In the genomic region with DNA sequence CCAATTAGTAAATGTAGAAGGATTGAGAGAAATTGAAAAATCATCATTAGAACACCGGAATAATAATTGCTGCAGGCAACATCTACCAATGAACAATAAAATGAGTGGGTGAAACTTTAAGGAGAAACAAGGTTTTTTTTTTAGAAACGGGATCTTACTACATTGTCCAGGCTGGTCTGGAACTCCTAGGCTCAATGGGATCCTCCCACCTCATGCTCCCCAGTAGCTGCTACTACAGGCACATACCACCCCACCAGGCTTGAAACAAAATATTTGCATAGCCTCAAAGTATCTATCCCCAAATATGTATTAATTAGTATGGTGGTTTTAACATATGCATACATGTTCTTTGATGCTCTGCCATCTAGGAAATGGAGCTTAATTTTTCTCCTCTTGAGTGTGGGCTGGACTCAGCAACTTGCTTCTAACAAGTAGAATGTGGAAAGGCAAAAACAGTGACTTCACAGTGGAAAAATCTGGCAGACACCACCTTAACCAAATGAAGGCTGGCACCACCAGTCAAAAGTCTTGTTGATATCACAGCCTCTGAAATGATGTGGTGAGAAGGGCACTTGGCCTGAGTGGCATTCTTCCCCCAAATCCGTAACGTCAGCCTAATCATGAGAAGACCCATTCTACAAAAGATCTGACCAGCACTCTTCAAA, we compare ENCODE assay signal across 1 cellular context.
TF ChIP-seq lines count a peak whose summit lies in the region.

No MANE protein-coding gene starts in this region.

TF ChIP-seq in GM23338, 12 proteins besides CTCF, POLR2A, EP300 and RAD21 (continued from another document):
- TF ChIP-seq, protein P1, sequence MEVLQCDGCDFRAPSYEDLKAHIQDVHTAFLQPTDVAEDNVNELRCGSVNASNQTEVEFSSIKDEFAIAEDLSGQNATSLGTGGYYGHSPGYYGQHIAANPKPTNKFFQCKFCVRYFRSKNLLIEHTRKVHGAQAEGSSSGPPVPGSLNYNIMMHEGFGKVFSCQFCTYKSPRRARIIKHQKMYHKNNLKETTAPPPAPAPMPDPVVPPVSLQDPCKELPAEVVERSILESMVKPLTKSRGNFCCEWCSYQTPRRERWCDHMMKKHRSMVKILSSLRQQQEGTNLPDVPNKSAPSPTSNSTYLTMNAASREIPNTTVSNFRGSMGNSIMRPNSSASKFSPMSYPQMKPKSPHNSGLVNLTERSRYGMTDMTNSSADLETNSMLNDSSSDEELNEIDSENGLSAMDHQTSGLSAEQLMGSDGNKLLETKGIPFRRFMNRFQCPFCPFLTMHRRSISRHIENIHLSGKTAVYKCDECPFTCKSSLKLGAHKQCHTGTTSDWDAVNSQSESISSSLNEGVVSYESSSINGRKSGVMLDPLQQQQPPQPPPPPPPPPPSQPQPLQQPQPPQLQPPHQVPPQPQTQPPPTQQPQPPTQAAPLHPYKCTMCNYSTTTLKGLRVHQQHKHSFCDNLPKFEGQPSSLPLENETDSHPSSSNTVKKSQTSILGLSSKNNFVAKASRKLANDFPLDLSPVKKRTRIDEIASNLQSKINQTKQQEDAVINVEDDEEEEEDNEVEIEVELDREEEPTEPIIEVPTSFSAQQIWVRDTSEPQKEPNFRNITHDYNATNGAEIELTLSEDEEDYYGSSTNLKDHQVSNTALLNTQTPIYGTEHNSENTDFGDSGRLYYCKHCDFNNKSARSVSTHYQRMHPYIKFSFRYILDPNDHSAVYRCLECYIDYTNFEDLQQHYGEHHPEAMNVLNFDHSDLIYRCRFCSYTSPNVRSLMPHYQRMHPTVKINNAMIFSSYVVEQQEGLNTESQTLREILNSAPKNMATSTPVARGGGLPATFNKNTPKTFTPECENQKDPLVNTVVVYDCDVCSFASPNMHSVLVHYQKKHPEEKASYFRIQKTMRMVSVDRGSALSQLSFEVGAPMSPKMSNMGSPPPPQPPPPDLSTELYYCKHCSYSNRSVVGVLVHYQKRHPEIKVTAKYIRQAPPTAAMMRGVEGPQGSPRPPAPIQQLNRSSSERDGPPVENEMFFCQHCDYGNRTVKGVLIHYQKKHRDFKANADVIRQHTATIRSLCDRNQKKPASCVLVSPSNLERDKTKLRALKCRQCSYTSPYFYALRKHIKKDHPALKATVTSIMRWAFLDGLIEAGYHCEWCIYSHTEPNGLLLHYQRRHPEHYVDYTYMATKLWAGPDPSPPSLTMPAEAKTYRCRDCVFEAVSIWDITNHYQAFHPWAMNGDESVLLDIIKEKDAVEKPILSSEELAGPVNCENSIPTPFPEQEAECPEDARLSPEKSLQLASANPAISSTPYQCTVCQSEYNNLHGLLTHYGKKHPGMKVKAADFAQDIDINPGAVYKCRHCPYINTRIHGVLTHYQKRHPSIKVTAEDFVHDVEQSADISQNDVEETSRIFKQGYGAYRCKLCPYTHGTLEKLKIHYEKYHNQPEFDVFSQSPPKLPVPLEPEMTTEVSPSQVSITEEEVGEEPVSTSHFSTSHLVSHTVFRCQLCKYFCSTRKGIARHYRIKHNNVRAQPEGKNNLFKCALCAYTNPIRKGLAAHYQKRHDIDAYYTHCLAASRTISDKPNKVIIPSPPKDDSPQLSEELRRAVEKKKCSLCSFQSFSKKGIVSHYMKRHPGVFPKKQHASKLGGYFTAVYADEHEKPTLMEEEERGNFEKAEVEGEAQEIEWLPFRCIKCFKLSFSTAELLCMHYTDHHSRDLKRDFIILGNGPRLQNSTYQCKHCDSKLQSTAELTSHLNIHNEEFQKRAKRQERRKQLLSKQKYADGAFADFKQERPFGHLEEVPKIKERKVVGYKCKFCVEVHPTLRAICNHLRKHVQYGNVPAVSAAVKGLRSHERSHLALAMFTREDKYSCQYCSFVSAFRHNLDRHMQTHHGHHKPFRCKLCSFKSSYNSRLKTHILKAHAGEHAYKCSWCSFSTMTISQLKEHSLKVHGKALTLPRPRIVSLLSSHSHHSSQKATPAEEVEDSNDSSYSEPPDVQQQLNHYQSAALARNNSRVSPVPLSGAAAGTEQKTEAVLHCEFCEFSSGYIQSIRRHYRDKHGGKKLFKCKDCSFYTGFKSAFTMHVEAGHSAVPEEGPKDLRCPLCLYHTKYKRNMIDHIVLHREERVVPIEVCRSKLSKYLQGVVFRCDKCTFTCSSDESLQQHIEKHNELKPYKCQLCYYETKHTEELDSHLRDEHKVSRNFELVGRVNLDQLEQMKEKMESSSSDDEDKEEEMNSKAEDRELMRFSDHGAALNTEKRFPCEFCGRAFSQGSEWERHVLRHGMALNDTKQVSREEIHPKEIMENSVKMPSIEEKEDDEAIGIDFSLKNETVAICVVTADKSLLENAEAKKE (CRISPR knock-in tag; IDR thresholded peaks at IDR 0.05): no peak
- TF ChIP-seq JUNB (IDR thresholded peaks at IDR 0.05; ENCODE audit: unreplicated experiment) (no peak), EZH2 (IDR thresholded peaks at IDR 0.05; ENCODE audit: low read depth, unreplicated experiment) (no peak), ZNF114 (CRISPR knock-in tag; IDR thresholded peaks at IDR 0.05) (no peak)
- TF ChIP-seq, protein P2, sequence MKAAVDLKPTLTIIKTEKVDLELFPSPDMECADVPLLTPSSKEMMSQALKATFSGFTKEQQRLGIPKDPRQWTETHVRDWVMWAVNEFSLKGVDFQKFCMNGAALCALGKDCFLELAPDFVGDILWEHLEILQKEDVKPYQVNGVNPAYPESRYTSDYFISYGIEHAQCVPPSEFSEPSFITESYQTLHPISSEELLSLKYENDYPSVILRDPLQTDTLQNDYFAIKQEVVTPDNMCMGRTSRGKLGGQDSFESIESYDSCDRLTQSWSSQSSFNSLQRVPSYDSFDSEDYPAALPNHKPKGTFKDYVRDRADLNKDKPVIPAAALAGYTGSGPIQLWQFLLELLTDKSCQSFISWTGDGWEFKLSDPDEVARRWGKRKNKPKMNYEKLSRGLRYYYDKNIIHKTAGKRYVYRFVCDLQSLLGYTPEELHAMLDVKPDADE (IDR thresholded peaks at IDR 0.05): no peak
TF ChIP-seq in GM23338: peak in this region for 0.
